Comparison of ENCODE assay signal across 20 cellular contexts in genomic region chr1:229714306-229714705, GRCh38.
"Had no signal": no experiment of that assay in that cellular context is flagged by ENCODE, and none has a peak within 500 bp of the region (broad histone marks: within the 10 kb centered on the region; RNA-seq: fewer than 3 reads in every experiment).

No MANE protein-coding gene starts in this region.

- H3K9me3 ChIP-seq: adrenal gland, ascending aorta, body of pancreas, breast epithelium had no signal

- DNase-seq: activated gamma-delta T cell; activated naive CD4-positive, alpha-beta T cell treated with anti-CD3 and anti-CD28 coated beads, Interleukin-2, amount 50 U/mL, for 16 hours; activated naive CD8-positive, alpha-beta T cell treated with anti-CD3 and anti-CD28 coated beads for 36 hours; activated naive CD8-positive, alpha-beta T cell treated with anti-CD3 and anti-CD28 coated beads, Interleukin-2, amount 10 ng/mL, durations not matched to agents 7 days and 5 days; amniotic stem cell; amygdala; anterior cingulate cortex; aorta; brain microvascular endothelial cell; caudate nucleus; cerebellar nuclear complex had no signal

- ATAC-seq: activated naive CD4-positive, alpha-beta T cell treated with anti-CD3 and anti-CD28 coated beads, Interleukin-2, amount 50 U/mL, for 72 hours; activated naive CD8-positive, alpha-beta T cell treated with anti-CD3 and anti-CD28 coated beads, Interleukin-2, amount 50 U/mL, for 24 hours had no signal

- H3K27ac ChIP-seq: adrenal gland, ascending aorta, brain microvascular endothelial cell, breast epithelium, cardiac muscle cell had no signal

- H3K36me3 ChIP-seq: adrenal gland, ascending aorta, brain microvascular endothelial cell, breast epithelium, cardiac muscle cell had no signal

- H3K4me3 ChIP-seq: adrenal gland, ascending aorta, body of pancreas, breast epithelium, cardiac muscle cell had no signal

- H3K4me1 ChIP-seq: adrenal gland, ascending aorta, breast epithelium had no signal

- FAIRE-seq: astrocyte, colon had no signal

- H3K27me3 ChIP-seq: adrenal gland, ascending aorta, body of pancreas, brain microvascular endothelial cell, breast epithelium, cardiac muscle cell had no signal
